ENCODE assay signal across 22 cellular contexts in genomic region chr6:41572613-41573012, GRCh38. TPM values are rescaled to one million over a fixed set of nuclear protein-coding genes. Genes with fewer than 3 reads are reported as not detected.
DNase-seq lines count a peak whose midpoint lies in the region; ATAC-seq and TF ChIP-seq lines count a peak whose summit lies in the region.
"Had no signal": no experiment of that assay in that cellular context is flagged by ENCODE, and none has a peak within 500 bp of the region (broad histone marks: within the 10 kb centered on the region; RNA-seq: fewer than 3 reads in every experiment).

No MANE protein-coding gene starts in this region.

- H3K36me3 Mint-ChIP-seq in neural crest cell (ENCODE audit: low read depth) = no peaks in the 10 kb centered on the region

- TF ChIP-seq CTCF in A673 (conservative IDR thresholded peaks at IDR 0.05; ENCODE audit: low read depth, low read length) (no peak), neural crest cell (conservative IDR thresholded peaks at IDR 0.05) (no peak), upper lobe of left lung (IDR thresholded peaks at IDR 0.05) (no peak)

- intact Hi-C loops in A673 (cut with micrococcal nuclease; ENCODE audit: unreplicated experiment) = no loop called here

- no peaks in the 10 kb centered on the region for H3K9me3 ChIP-seq in A673 (ENCODE audit: low read depth, low read length, poor library complexity, severe bottlenecking)
- H3K9me3 ChIP-seq in upper lobe of left lung = no peaks in the 10 kb centered on the region
- H3K9me3 ChIP-seq: BE2C, SK-N-SH had no signal

- no TSS peak for BruUV-seq in A673 (replicated peaks; lab: Mats Ljungman, UMichigan)

- WGBS in upper lobe of left lung, 2 donors = 82 to 86% methylated on average over 2 of the region's 2 CpGs

- H3K27me3 ChIP-seq in A673 (replicated peaks; ENCODE audit: insufficient read depth, low read depth, low read length, poor library complexity) (no peaks in the 10 kb centered on the region), upper lobe of left lung (no peaks in the 10 kb centered on the region)
- H3K27me3 ChIP-seq: BE2C had no signal

- DNase-seq in A673 (ENCODE audit: low spot score) (no peak), MV-4-11 (lab: John Stamatoyannopoulos, UW) (peak; percentile 35), astrocyte of the hippocampus (ENCODE audit: low read depth, low spot score) (peak; percentile 26), neural crest cell (ENCODE audit: low read depth, low spot score) (no peak), upper lobe of left lung (no peak)
- no peak for DNase-seq in effector CD4-positive, alpha-beta T cell
- DNase-seq: BE2C; CD4-positive, alpha-beta memory T cell; DMS153; GF-D8; HCEC 1CT; KBM-7; NCI-H1417 treated with DMSO at 0.1 percent for 48 hours; NCI-H1930; NCI-H2171; NCI-H446 treated with DMSO at 0.1 percent for 48 hours; NK-92 treated with Interleukin-12 subunit alpha and Interleukin-12 subunit beta, amount 100 ng/mL, for 24 hours; RPMI8226; SHP77 treated with DMSO at 0.1 percent for 48 hours; SK-N-SH had no signal

- peak overlapping the region; percentile 4 for H3K27ac ChIP-seq in A673 (ENCODE audit: low read depth, low read length, poor library complexity, severe bottlenecking)
- no peak overlapping the region for H3K27ac ChIP-seq in upper lobe of left lung

- no peak for TF ChIP-seq POLR2A in upper lobe of left lung (IDR thresholded peaks at IDR 0.05)

- peaks cover 8% of the 10 kb centered on the region for H3K36me3 ChIP-seq in A673 (ENCODE audit: insufficient read depth, low read length, poor library complexity, severe bottlenecking)
- peaks cover under 1 to 8% (median 3%) of the 10 kb centered on the region in 4 donors for H3K36me3 ChIP-seq in upper lobe of left lung
- H3K36me3 ChIP-seq: BE2C had no signal

- CTCF ChIA-PET in A673 (lab: Charles Lee) = no interaction called here

- peaks cover 84% of the 10 kb centered on the region for H3K4me1 Mint-ChIP-seq in neural crest cell

- H3K9me3 Mint-ChIP-seq in neural crest cell = no peaks in the 10 kb centered on the region
- H3K9me3 Mint-ChIP-seq: CD4-positive, alpha-beta memory T cell had no signal

- TF ChIP-seq EP300 in upper lobe of left lung (IDR thresholded peaks at IDR 0.05) = no peak

- H3K27ac Mint-ChIP-seq in neural crest cell (ENCODE audit: unreplicated experiment) = no peak overlapping the region

- peak overlapping the region; percentile 28 for H3K4me3 Mint-ChIP-seq in neural crest cell
- H3K4me3 Mint-ChIP-seq: CD4-positive, alpha-beta memory T cell had no signal

- no peak for ATAC-seq in GM18502 (IDR thresholded peaks at IDR 0.05; ENCODE audit: poor library complexity, unreplicated experiment)
- no peak for ATAC-seq in HG02840 (IDR thresholded peaks at IDR 0.05; ENCODE audit: low FRiP score, unreplicated experiment)
- no peak for ATAC-seq in upper lobe of left lung (ENCODE audit: low FRiP score in 2 of 2)

- H3K4me1 ChIP-seq in A673 (ENCODE audit: insufficient read depth, low read length, poor library complexity, severe bottlenecking) (peaks cover 31% of the 10 kb centered on the region), upper lobe of left lung (peaks cover 2 to 47% (median 37%) of the 10 kb centered on the region in 4 donors)

- POLR2A ChIA-PET in A673 (lab: Charles Lee; ENCODE audit: low non-redundant PET) = no interaction called here

- no peaks in the 10 kb centered on the region for H3K27me3 Mint-ChIP-seq in neural crest cell (ENCODE audit: low read depth)
- H3K27me3 Mint-ChIP-seq: CD4-positive, alpha-beta memory T cell had no signal

- no peak overlapping the region for H3K4me3 ChIP-seq in A673 (ENCODE audit: low read depth, low read length, poor library complexity, severe bottlenecking)
- no peak overlapping the region for H3K4me3 ChIP-seq in upper lobe of left lung

RNA-seq across cellular contexts. Expression of gene FOXP4, which starts 26.4 kb away (rescaled TPM):
- total RNA-seq in A673 (2021) (53.9 and 56.7 TPM in 2 replicates), neural crest cell (57.9 and 62.4 TPM in 2 replicates), upper lobe of left lung (10 to 100 TPM; 21.0 to 52.2 (median 27.7) TPM)

Comparison
In these comparisons a context has a peak if more than half of its experiments do, and no peak if none do; other contexts are left out.
1. DNase-seq: peak in MV-4-11 (single experiment) and astrocyte of the hippocampus (single experiment); none in A673 (single experiment), neural crest cell (single experiment), effector CD4-positive, alpha-beta T cell (single experiment) and upper lobe of left lung (0 of 2).